In genomic region chr17:74086992-74087391, GRCh38 we compare ENCODE assay signal across 23 cellular contexts.
"Had no signal": no experiment of that assay in that cellular context is flagged by ENCODE, and none has a peak within 500 bp of the region (broad histone marks: within the 10 kb centered on the region; RNA-seq: fewer than 3 reads in every experiment).

No MANE protein-coding gene starts in this region.

- H3K9me3 ChIP-seq: gastrocnemius medialis, lower lobe of right lung had no signal

- H3K36me3 ChIP-seq: esophagus muscularis mucosa, gastrocnemius medialis, heart right ventricle, left lung, lower lobe of right lung had no signal

- H3K4me1 ChIP-seq: esophagus muscularis mucosa, gastrocnemius medialis, heart right ventricle, left lung, lower lobe of right lung had no signal

- H3K4me3 ChIP-seq: coronary artery, dorsolateral prefrontal cortex, esophagus muscularis mucosa, gastrocnemius medialis, heart right ventricle, left lung, lower lobe of right lung had no signal

- FAIRE-seq: colon, endothelial cell of umbilical vein, islet of Langerhans, keratinocyte had no signal

- H3K27ac ChIP-seq: coronary artery, dorsolateral prefrontal cortex, esophagus muscularis mucosa, gastrocnemius medialis, heart right ventricle, left lung, lower lobe of right lung had no signal

- DNase-seq: dermis blood vessel endothelial cell; dorsolateral prefrontal cortex; effector CD4-positive, alpha-beta T cell; effector memory CD4-positive, alpha-beta T cell; foreskin fibroblast; foreskin melanocyte; gastrocnemius medialis; glutamatergic neuron; head of caudate nucleus; heart right ventricle; hippocampal formation; left cardiac atrium; left lung; left ventricle myocardium superior; lower lobe of right lung; mesenchymal stem cell; midbrain had no signal
